In genomic region chr18:63787673-63788072, GRCh38 we compare ENCODE assay signal across 15 cellular contexts. TPM values are rescaled to one million over a fixed set of nuclear protein-coding genes. Genes with fewer than 3 reads are reported as not detected.
"Had no signal": no experiment of that assay in that cellular context is flagged by ENCODE, and none has a peak within 500 bp of the region (broad histone marks: within the 10 kb centered on the region; RNA-seq: fewer than 3 reads in every experiment).

No MANE protein-coding gene starts in this region.

- H3K9me3 ChIP-seq: adrenal gland, esophagus squamous epithelium, lower lobe of right lung, sigmoid colon, thyroid gland had no signal

- H3K36me3 ChIP-seq: adrenal gland, esophagus squamous epithelium, lower lobe of right lung, sigmoid colon, thyroid gland had no signal

- H3K4me3 ChIP-seq: adrenal gland, esophagus squamous epithelium, lower lobe of right lung, sigmoid colon, thyroid gland had no signal

- H3K27me3 ChIP-seq: adrenal gland, esophagus squamous epithelium, sigmoid colon, thyroid gland had no signal

- ATAC-seq: lower lobe of right lung had no signal

- H3K27ac ChIP-seq: adrenal gland, esophagus squamous epithelium, lower lobe of right lung, sigmoid colon, thyroid gland had no signal

- H3K4me1 ChIP-seq: adrenal gland, lower lobe of right lung, sigmoid colon, thyroid gland had no signal

- DNase-seq: activated CD4-positive, alpha-beta T cell treated with anti-CD3 and anti-CD28 coated beads, Interleukin-2, amount 50 U/mL, for 48 hours; activated gamma-delta T cell; adrenal gland; effector memory CD4-positive, alpha-beta T cell; esophagus squamous epithelium; lower lobe of right lung; sigmoid colon; stimulated activated CD8-positive, alpha-beta memory T cell treated with anti-CD3 and anti-CD28 coated beads, Interleukin-4, amount 100 ng/mL, for 48 hours; stimulated activated naive CD4-positive, alpha-beta T cell; T-helper 2 cell; thyroid gland had no signal

RNA-seq across cellular contexts. Expression of gene SERPINB7, which starts 12.5 kb away (rescaled TPM):
- total RNA-seq: activated naive CD4-positive, alpha-beta T cell treated with anti-CD3 and anti-CD28 coated beads, Interleukin-2, amount 50 U/mL, for 72 hours; cerebellum; endothelial cell of umbilical vein; lower lobe of right lung; sigmoid colon; thyroid gland; ureter had no signal
- polyA plus RNA-seq: adrenal gland, endothelial cell of umbilical vein had no signal
